ENCODE assay signal across 9 cellular contexts in genomic region chr6:35360349-35361138, GRCh38. TPM values are rescaled to one million over a fixed set of nuclear protein-coding genes. Genes with fewer than 3 reads are reported as not detected.
A peak's percentile ranks its signal among the peaks of the same experiment; 100 is the strongest.
DNase-seq lines count a peak whose midpoint lies in the region; ATAC-seq and TF ChIP-seq lines count a peak whose summit lies in the region.
"Had no signal": no experiment of that assay in that cellular context is flagged by ENCODE, and none has a peak within 500 bp of the region (broad histone marks: within the 10 kb centered on the region; RNA-seq: fewer than 3 reads in every experiment).

No MANE protein-coding gene starts in this region.

- ATAC-seq in mucosa of descending colon, result peak; percentile 34
- no peak for ATAC-seq in HG03354 (IDR thresholded peaks at IDR 0.05; ENCODE audit: poor library complexity, severe bottlenecking, unreplicated experiment)
- ATAC-seq in HG03432 (IDR thresholded peaks at IDR 0.05; ENCODE audit: unreplicated experiment), result no peak
- ATAC-seq in HG02981 (IDR thresholded peaks at IDR 0.05; ENCODE audit: unreplicated experiment), result no peak

- H3K79me2 ChIP-seq in fibroblast of lung (ENCODE audit: control insufficient read depth, insufficient read depth, low read length), result peaks cover 31% of the 10 kb centered on the region

- TF ChIP-seq POLR2A in esophagus squamous epithelium (IDR thresholded peaks at IDR 0.05), result no peak

- H3K27ac ChIP-seq in fibroblast of lung (ENCODE audit: insufficient read depth, low read length), result peak overlapping the region; percentile 15
- peak overlapping the region in 2 of 4 donors; percentile 16 to 25 for H3K27ac ChIP-seq in esophagus squamous epithelium

- TF ChIP-seq CTCF in fibroblast of lung (conservative IDR thresholded peaks at IDR 0.05 in 1 of 2, IDR thresholded peaks at IDR 0.05 in 1 of 2; ENCODE audit: low read depth in 1 of 2, low read length in 2 of 2), result no peak
- TF ChIP-seq CTCF in mucosa of descending colon (IDR thresholded peaks at IDR 0.05), result no peak
- no peak for TF ChIP-seq CTCF in esophagus squamous epithelium (IDR thresholded peaks at IDR 0.05)

- H3K36me3 ChIP-seq in NT2/D1 (ENCODE audit: insufficient read depth, insufficient read length, low read length) (peaks cover 14% of the 10 kb centered on the region), fibroblast of lung (ENCODE audit: control insufficient read depth, insufficient read depth, low read length) (peaks cover 6% of the 10 kb centered on the region), mucosa of descending colon (ENCODE audit: low read depth) (no peaks in the 10 kb centered on the region), esophagus squamous epithelium (peaks cover 0 to 22% (median 0%) of the 10 kb centered on the region in 3 donors)

- DNase-seq in C1 segment of cervical spinal cord (lab: John Stamatoyannopoulos, UW) (peak in 11 of 14 donors; percentile 32 to 67 (median 44)), NT2/D1 (ENCODE audit: low read depth, low spot score) (peak; percentile 27), fibroblast of lung (ENCODE audit: low read depth in 2 of 2) (peak in 1 of 2 donors; percentile 76), mucosa of descending colon (no peak), esophagus squamous epithelium (lab: John Stamatoyannopoulos, UW) (no peak)
- DNase-seq: T-helper 1 cell had no signal

- H3K27me3 ChIP-seq in NT2/D1 (ENCODE audit: insufficient read depth, insufficient read length) (no peaks in the 10 kb centered on the region), fibroblast of lung (ENCODE audit: control insufficient read depth, insufficient read depth, low read length) (no peaks in the 10 kb centered on the region), esophagus squamous epithelium (no peaks in the 10 kb centered on the region)

- H3K9ac ChIP-seq in NT2/D1 (ENCODE audit: insufficient read length, low read depth), result peak overlapping the region; percentile 61
- no peak overlapping the region for H3K9ac ChIP-seq in fibroblast of lung (ENCODE audit: insufficient read depth, low read length)

- 61 to 66% methylated on average over 5 to 7 of the region's 8 CpGs for WGBS in esophagus squamous epithelium, 2 donors

- no peak overlapping the region for H3K4me2 ChIP-seq in fibroblast of lung (ENCODE audit: extremely low read depth, insufficient read depth, low read length)

- H3K9me3 ChIP-seq in NT2/D1 (ENCODE audit: insufficient read depth, low read length), result no peaks in the 10 kb centered on the region
- no peaks in the 10 kb centered on the region for H3K9me3 ChIP-seq in fibroblast of lung (ENCODE audit: control insufficient read depth, insufficient read depth, low read depth, low read length)
- H3K9me3 ChIP-seq in mucosa of descending colon, result no peaks in the 10 kb centered on the region
- no peaks in the 10 kb centered on the region for H3K9me3 ChIP-seq in esophagus squamous epithelium

- H2AFZ ChIP-seq in fibroblast of lung (ENCODE audit: low read length), result no peak overlapping the region

- intact Hi-C loops in mucosa of descending colon (cut with DNase I, micrococcal nuclease) (no loop called here), esophagus squamous epithelium (cut with DNase I) (no loop called here)

- H3K4me3 ChIP-seq in NT2/D1 (ENCODE audit: insufficient read length, low read depth) (no peak overlapping the region), fibroblast of lung (replicated peaks in 1 of 4; ENCODE audit: control extremely low read depth in 1 of 4, insufficient read depth in 1 of 4, low read depth in 3 of 4, low read length in 4 of 4) (no peak overlapping the region), mucosa of descending colon (no peak overlapping the region), esophagus squamous epithelium (no peak overlapping the region)

- peaks cover 7% of the 10 kb centered on the region for H3K4me1 ChIP-seq in NT2/D1 (ENCODE audit: insufficient read depth, insufficient read length)
- H3K4me1 ChIP-seq in fibroblast of lung (ENCODE audit: control insufficient read depth, extremely low read depth, insufficient read depth, low read length), result peaks cover 6% of the 10 kb centered on the region
- no peaks in the 10 kb centered on the region for H3K4me1 ChIP-seq in mucosa of descending colon (ENCODE audit: low read depth)
- H3K4me1 ChIP-seq in esophagus squamous epithelium, result peaks cover 13 to 38% (median 15%) of the 10 kb centered on the region in 3 donors

- no peaks in the 10 kb centered on the region for H4K20me1 ChIP-seq in fibroblast of lung (ENCODE audit: control insufficient read depth, extremely low read depth, insufficient read depth, low read length)

RNA-seq across cellular contexts. Expression of gene PPARD, which starts 18.2 kb away (rescaled TPM):
- 9.8 and 16.3 TPM in 2 replicates for total RNA-seq in fibroblast of lung
- 14.8 and 27.5 TPM in 2 replicates for polyA plus RNA-seq in fibroblast of lung
- 23.6 and 39.7 TPM in 2 replicates for polyA plus RNA-seq in fibroblast of lung (2012)
- 49.9 and 72.6 TPM in 2 replicates for polyA minus RNA-seq in fibroblast of lung (ENCODE audit: low replicate concordance)
- total RNA-seq in mucosa of descending colon, result 10 to 100 TPM; 44.4 to 66.7 (median 65.6) TPM
- total RNA-seq in esophagus squamous epithelium, result 10 to 100 TPM; 17.0 to 42.8 (median 28.2) TPM

Comparison
In these comparisons a context has a peak if more than half of its experiments do, and no peak if none do; other contexts are left out.
1. DNase-seq: peak in C1 segment of cervical spinal cord (11 of 14) and NT2/D1 (single experiment); none in mucosa of descending colon (0 of 3) and esophagus squamous epithelium (single experiment).